17 cellular contexts compared by ENCODE assay signal in the genomic region with DNA sequence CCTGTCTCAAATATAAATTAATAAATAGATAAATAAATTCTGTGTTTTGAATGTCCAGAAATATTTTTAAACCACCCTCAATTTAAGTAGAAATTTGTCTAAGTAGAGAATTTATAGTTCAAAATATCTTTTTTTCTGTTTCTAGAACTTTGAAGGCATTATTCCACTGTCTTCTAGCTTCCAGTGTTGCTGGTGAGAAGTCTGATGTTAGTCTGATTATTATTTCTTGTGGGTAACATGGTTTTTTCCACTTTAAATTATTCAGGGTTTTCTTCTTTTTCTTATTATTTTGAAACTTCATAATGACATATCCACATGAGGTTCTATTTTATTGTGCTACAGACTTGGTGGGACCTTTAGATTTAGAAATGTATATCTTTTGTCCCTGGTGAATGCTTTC. TPM values are rescaled to one million over a fixed set of nuclear protein-coding genes. Genes with fewer than 3 reads are reported as not detected.
DNase-seq lines count a peak whose midpoint lies in the region; ATAC-seq and TF ChIP-seq lines count a peak whose summit lies in the region.
"Had no signal": no experiment of that assay in that cellular context is flagged by ENCODE, and none has a peak within 500 bp of the region (broad histone marks: within the 10 kb centered on the region; RNA-seq: fewer than 3 reads in every experiment).

No MANE protein-coding gene starts in this region.

- no peaks in the 10 kb centered on the region for H3K9me3 ChIP-seq in testis

- no peak for ATAC-seq in WTC11
- ATAC-seq: GM23338 had no signal

- no peak for TF ChIP-seq POLR2A in testis (IDR thresholded peaks at IDR 0.05)

- peaks cover 18% of the 10 kb centered on the region for H3K4me1 Mint-ChIP-seq in WTC11

- H3K36me3 Mint-ChIP-seq in WTC11 = peaks cover 13% of the 10 kb centered on the region

- POLR2A ChIA-PET in WTC11 (lab: Charles Lee) = no interaction called here

- TF ChIP-seq CTCF in WTC11 (IDR thresholded peaks at IDR 0.05) (no peak), testis (IDR thresholded peaks at IDR 0.05) (no peak)

- H3K27ac ChIP-seq in testis = peak overlapping the region; percentile 57 to 68
- H3K27ac ChIP-seq: C4-2B, HL-60 had no signal

- peaks cover 12% of the 10 kb centered on the region for H3K4me1 ChIP-seq in testis
- H3K4me1 ChIP-seq: Caco-2 had no signal

- no peaks in the 10 kb centered on the region for H3K27me3 ChIP-seq in testis
- H3K27me3 ChIP-seq: BE2C had no signal

- DNase-seq in Kasumi-1 (lab: John Stamatoyannopoulos, UW) (peak; percentile 2 to 5), OCI-M1 (lab: John Stamatoyannopoulos, UW) (peak; percentile 57), WTC11 (ENCODE audit: low spot score) (no peak), testis (no peak), mucosa of gallbladder (ENCODE audit: low spot score) (no peak), C1 segment of cervical spinal cord (lab: John Stamatoyannopoulos, UW) (no peak), posterior vena cava (ENCODE audit: low spot score) (no peak)
- DNase-seq: ACHN; BE2C; Caco-2; CD4-positive, alpha-beta T cell; HCEC 1CT; HFFc6; IMR-90 had no signal

- H3K9me3 Mint-ChIP-seq in WTC11 = peaks cover 31% of the 10 kb centered on the region

- intact Hi-C loops in testis (cut with DNase I; ENCODE audit: low total_unique reads) = no loop called here
- intact Hi-C loops in posterior vena cava (cut with DNase I) = no loop called here

- CTCF ChIA-PET in WTC11 (lab: Charles Lee) = no interaction called here

- no peak overlapping the region for H3K4me3 ChIP-seq in testis
- H3K4me3 ChIP-seq: GM23338 had no signal

- H3K27me3 Mint-ChIP-seq in WTC11 (ENCODE audit: low read depth) = no peaks in the 10 kb centered on the region; the same call in 1 of the 2 replicates

- H3K27ac Mint-ChIP-seq in WTC11 = no peak overlapping the region
- H3K27ac Mint-ChIP-seq: CD4-positive, alpha-beta T cell; GM23338; HFFc6 had no signal

- no peak overlapping the region for H3K4me3 Mint-ChIP-seq in WTC11
- H3K4me3 Mint-ChIP-seq: CD4-positive, alpha-beta T cell; GM23338; HFFc6 had no signal

- no peaks in the 10 kb centered on the region for H3K36me3 ChIP-seq in testis (ENCODE audit: low read depth, missing control alignments)
- H3K36me3 ChIP-seq: BE2C had no signal

TF ChIP-seq in WTC11, 78 proteins besides CTCF, POLR2A, EP300 and RAD21:
- TF ChIP-seq ZNF317 (CRISPR knock-in tag; IDR thresholded peaks at IDR 0.05; ENCODE audit: borderline replicate concordance, low read depth) = peak; percentile 87; the same call in 1 of the 2 replicates
- TF ChIP-seq HMGXB4 (CRISPR knock-in tag; IDR thresholded peaks at IDR 0.05) = no peak
TF ChIP-seq in WTC11: peak in this region for 1.

RNA-seq across cellular contexts. Expression of gene HEPHL1, which starts 46.4 kb away (rescaled TPM):
- total RNA-seq in WTC11 (2021) (0.07 to 0.13 TPM (median 0.07 TPM) in 3 replicates), testis (under 1 TPM; 0.24 to 0.87 TPM), mucosa of gallbladder (not detected), posterior vena cava (not detected)
- 0.54 TPM for polyA plus RNA-seq in testis (ENCODE audit: insufficient read depth, low read depth, low replicate concordance)
- total RNA-seq: Caco-2; CD4-positive, alpha-beta T cell; HFFc6 had no signal

Comparison
In these comparisons a context has a peak if more than half of its experiments do, and no peak if none do; other contexts are left out.
1. DNase-seq: peak in Kasumi-1 (2 of 2) and OCI-M1 (single experiment); none in WTC11 (single experiment), testis (single experiment), mucosa of gallbladder (single experiment), C1 segment of cervical spinal cord (0 of 14) and posterior vena cava (single experiment).